In genomic region chr3:194137314-194138097, GRCh38 we compare ENCODE assay signal across 8 cellular contexts. TPM values are rescaled to one million over a fixed set of nuclear protein-coding genes. Genes with fewer than 3 reads are reported as not detected.
DNase-seq lines count a peak whose midpoint lies in the region; ATAC-seq, FAIRE-seq and TF ChIP-seq lines count a peak whose summit lies in the region.

No MANE protein-coding gene starts in this region.

- peak; percentile 29 for ATAC-seq in GM21528 (IDR thresholded peaks at IDR 0.05; ENCODE audit: low FRiP score, unreplicated experiment)
- no peak for ATAC-seq in GM19328 (IDR thresholded peaks at IDR 0.05; ENCODE audit: unreplicated experiment)

- no peaks in the 10 kb centered on the region for H3K36me3 ChIP-seq in ES-I3 (ENCODE audit: insufficient read depth, low read length)
- no peaks in the 10 kb centered on the region for H3K36me3 ChIP-seq in KOPT-K1 (ENCODE audit: insufficient read depth, low read length)
- peaks cover 6% of the 10 kb centered on the region for H3K36me3 ChIP-seq in mammary epithelial cell (ENCODE audit: insufficient read depth, low read length)
- peaks cover 0 to 5% of the 10 kb centered on the region in 2 donors for H3K36me3 ChIP-seq in kidney (ENCODE audit: control insufficient read depth in 1 of 2, insufficient read depth in 2 of 2, low read length in 2 of 2)

- peak overlapping the region; percentile 52 for H3K9ac ChIP-seq in ES-I3 (ENCODE audit: low read depth, low read length)
- peak overlapping the region; percentile 99 for H3K9ac ChIP-seq in mammary epithelial cell (ENCODE audit: insufficient read depth, low read length)
- peak overlapping the region; percentile 81 to 93 for H3K9ac ChIP-seq in kidney (ENCODE audit: low read length in 2 of 2)

- peak; percentile 19 for DNase-seq in T-helper 9 cell
- peak; percentile 64 for DNase-seq in mammary epithelial cell
- DNase-seq in kidney: peak; percentile 96
- peak; percentile 50 for DNase-seq in stimulated activated CD4-positive, alpha-beta T cell treated with anti-CD3 and anti-CD28 coated beads, Interleukin-2, amount 100 ng/mL, for 24 hours

- no peak overlapping the region for H2AFZ ChIP-seq in mammary epithelial cell (ENCODE audit: low read depth, low read length)

- H3K4me2 ChIP-seq in mammary epithelial cell (ENCODE audit: insufficient read depth, low read depth, low read length): peak overlapping the region; percentile 95

- H3K79me2 ChIP-seq in mammary epithelial cell (ENCODE audit: insufficient read depth, low read length): peaks cover 20% of the 10 kb centered on the region

- CTCF ChIA-PET in mammary epithelial cell (lab: Charles Lee; ENCODE audit: low non-redundant PET): interaction anchor here (0.6 to 0.7 kb wide), 2 partner anchors 267 to 356 kb away, joined by 5 to 6 read pairs; no protein-coding TSS in a partner anchor

- H3K27ac ChIP-seq in KOPT-K1 (ENCODE audit: low read depth, low read length, poor library complexity, severe bottlenecking): peak overlapping the region; percentile 39
- H3K27ac ChIP-seq in mammary epithelial cell (ENCODE audit: insufficient read depth, low read depth, low read length): peak overlapping the region; percentile 92
- peak overlapping the region; percentile 96 to 97 for H3K27ac ChIP-seq in kidney (ENCODE audit: low read depth in 2 of 2, low read length in 2 of 2)

- peak; percentile 19 to 41 for TF ChIP-seq CTCF in mammary epithelial cell (conservative IDR thresholded peaks at IDR 0.05 in 1 of 2, IDR thresholded peaks at IDR 0.05 in 1 of 2; ENCODE audit: extremely low read depth in 1 of 2, insufficient read depth in 1 of 2, low read depth in 1 of 2, low read length in 2 of 2)
- TF ChIP-seq CTCF in kidney (IDR thresholded peaks at IDR 0.05; ENCODE audit: borderline replicate concordance, extremely low read depth, insufficient read depth): peak; percentile 43

- intact Hi-C loops in mammary epithelial cell (cut with micrococcal nuclease) (loop anchor here (2.0 to 5.0 kb wide), 4 partner anchors 165 to 473 kb away; no protein-coding TSS in a partner anchor), kidney (cut with DNase I) (loop anchor here (10.0 kb wide), 2 partner anchors 133 to 353 kb away; no protein-coding TSS in a partner anchor)

- H3K4me3 ChIP-seq in mammary epithelial cell (replicated peaks in 1 of 3; ENCODE audit: insufficient read depth in 1 of 3, low read depth in 2 of 3, low read length in 3 of 3) (peak overlapping the region; percentile 82 to 89 (median 88)), kidney (ENCODE audit: low read length in 2 of 2) (peak overlapping the region; percentile 87 to 96)

- H4K20me1 ChIP-seq in mammary epithelial cell (ENCODE audit: insufficient read depth, low read length): no peaks in the 10 kb centered on the region

- WGBS in mammary epithelial cell (ENCODE audit: low coverage, missing lambda C conversion rate): 0% methylated on average over 7 of the region's 62 CpGs

- no peaks in the 10 kb centered on the region for H3K9me3 ChIP-seq in ES-I3 (ENCODE audit: control insufficient read depth, insufficient read depth, low read length)
- no peaks in the 10 kb centered on the region for H3K9me3 ChIP-seq in KOPT-K1 (ENCODE audit: insufficient read depth, low read length, poor library complexity, severe bottlenecking)
- no peaks in the 10 kb centered on the region for H3K9me3 ChIP-seq in mammary epithelial cell (replicated peaks; ENCODE audit: insufficient read depth, low read length)
- H3K9me3 ChIP-seq in kidney (ENCODE audit: control insufficient read depth in 1 of 2, low read length in 2 of 2): no peaks in the 10 kb centered on the region

- no peak for FAIRE-seq in kidney (lab: Jason Lieb, UNC)

- H3K4me1 ChIP-seq in ES-I3 (ENCODE audit: insufficient read depth, low read length) (peaks cover 22% of the 10 kb centered on the region), mammary epithelial cell (ENCODE audit: insufficient read depth, low read length) (peaks cover 63% of the 10 kb centered on the region), kidney (ENCODE audit: control insufficient read depth in 1 of 2, insufficient read depth in 1 of 2, low read depth in 1 of 2, low read length in 2 of 2) (peaks cover 20 to 32% of the 10 kb centered on the region in 2 donors)

- dilution Hi-C loops in mammary epithelial cell (cut with HindIII; ENCODE audit: low sequenced_read_pairs): loop anchor here (5.0 kb wide), 1 partner anchor 275 kb away; no protein-coding TSS in a partner anchor

- in situ Hi-C loops in mammary epithelial cell (cut with MboI; ENCODE audit: low sequenced_read_pairs in 2 of 2): loop anchor here (5.0 to 10.0 kb wide), 3 partner anchors 180 to 353 kb away; no protein-coding TSS in a partner anchor

- no TSS peak for BruUV-seq in mammary epithelial cell (replicated peaks; lab: Mats Ljungman, UMichigan)

- H3K27me3 ChIP-seq in mammary epithelial cell (ENCODE audit: insufficient read depth, low read length): no peaks in the 10 kb centered on the region

RNA-seq across cellular contexts. Expression of gene HES1, which starts 1.6 kb away (rescaled TPM):
- 10 to 100 TPM; 33.0 to 74.4 TPM for total RNA-seq in mammary epithelial cell
- 22.7 TPM for polyA plus RNA-seq in mammary epithelial cell
- 12.6 TPM for polyA minus RNA-seq in mammary epithelial cell
- 44.3 TPM for total RNA-seq in kidney
- polyA plus RNA-seq in kidney (ENCODE audit: insufficient read depth, low read depth, low replicate concordance): 77.4 TPM

Comparison
In these comparisons a context has a peak if more than half of its experiments do, and no peak if none do; other contexts are left out.
1. H3K27ac ChIP-seq: peak in every context shown above with its lines; median percentile 96 in kidney; 92 in mammary epithelial cell; 39 in KOPT-K1.
2. DNase-seq: peak in every context shown above with its lines; median percentile 96 in kidney; 64 in mammary epithelial cell; 50 in stimulated activated CD4-positive, alpha-beta T cell treated with anti-CD3 and anti-CD28 coated beads, Interleukin-2, amount 100 ng/mL, for 24 hours; 19 in T-helper 9 cell.